In the genomic region with DNA sequence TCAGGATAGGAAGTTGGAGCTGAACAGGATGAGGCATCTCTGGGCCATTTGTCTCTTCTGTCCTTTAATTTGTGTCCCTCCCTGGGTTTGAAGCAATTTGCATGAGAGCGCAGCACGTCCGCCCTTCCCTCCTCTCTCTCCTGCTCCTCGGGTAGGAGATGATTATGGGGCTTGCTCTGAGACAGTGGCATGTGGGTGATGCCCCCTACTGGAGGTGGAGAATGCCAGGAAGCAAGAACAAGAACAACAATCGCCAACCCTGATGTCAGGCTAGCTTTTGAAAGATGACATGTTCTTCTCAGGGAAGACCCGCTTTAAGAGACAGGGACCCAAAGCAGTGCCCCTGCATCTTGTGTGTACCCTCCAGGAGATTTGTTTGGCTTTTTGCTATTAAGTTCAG, we compare ENCODE assay signal across 1 cellular context.
TF ChIP-seq lines count a peak whose summit lies in the region.

No MANE protein-coding gene starts in this region.

TF ChIP-seq in GM12878, 131 proteins besides CTCF, POLR2A, EP300 and RAD21 (continued from another document):
- TF ChIP-seq, protein P1, sequence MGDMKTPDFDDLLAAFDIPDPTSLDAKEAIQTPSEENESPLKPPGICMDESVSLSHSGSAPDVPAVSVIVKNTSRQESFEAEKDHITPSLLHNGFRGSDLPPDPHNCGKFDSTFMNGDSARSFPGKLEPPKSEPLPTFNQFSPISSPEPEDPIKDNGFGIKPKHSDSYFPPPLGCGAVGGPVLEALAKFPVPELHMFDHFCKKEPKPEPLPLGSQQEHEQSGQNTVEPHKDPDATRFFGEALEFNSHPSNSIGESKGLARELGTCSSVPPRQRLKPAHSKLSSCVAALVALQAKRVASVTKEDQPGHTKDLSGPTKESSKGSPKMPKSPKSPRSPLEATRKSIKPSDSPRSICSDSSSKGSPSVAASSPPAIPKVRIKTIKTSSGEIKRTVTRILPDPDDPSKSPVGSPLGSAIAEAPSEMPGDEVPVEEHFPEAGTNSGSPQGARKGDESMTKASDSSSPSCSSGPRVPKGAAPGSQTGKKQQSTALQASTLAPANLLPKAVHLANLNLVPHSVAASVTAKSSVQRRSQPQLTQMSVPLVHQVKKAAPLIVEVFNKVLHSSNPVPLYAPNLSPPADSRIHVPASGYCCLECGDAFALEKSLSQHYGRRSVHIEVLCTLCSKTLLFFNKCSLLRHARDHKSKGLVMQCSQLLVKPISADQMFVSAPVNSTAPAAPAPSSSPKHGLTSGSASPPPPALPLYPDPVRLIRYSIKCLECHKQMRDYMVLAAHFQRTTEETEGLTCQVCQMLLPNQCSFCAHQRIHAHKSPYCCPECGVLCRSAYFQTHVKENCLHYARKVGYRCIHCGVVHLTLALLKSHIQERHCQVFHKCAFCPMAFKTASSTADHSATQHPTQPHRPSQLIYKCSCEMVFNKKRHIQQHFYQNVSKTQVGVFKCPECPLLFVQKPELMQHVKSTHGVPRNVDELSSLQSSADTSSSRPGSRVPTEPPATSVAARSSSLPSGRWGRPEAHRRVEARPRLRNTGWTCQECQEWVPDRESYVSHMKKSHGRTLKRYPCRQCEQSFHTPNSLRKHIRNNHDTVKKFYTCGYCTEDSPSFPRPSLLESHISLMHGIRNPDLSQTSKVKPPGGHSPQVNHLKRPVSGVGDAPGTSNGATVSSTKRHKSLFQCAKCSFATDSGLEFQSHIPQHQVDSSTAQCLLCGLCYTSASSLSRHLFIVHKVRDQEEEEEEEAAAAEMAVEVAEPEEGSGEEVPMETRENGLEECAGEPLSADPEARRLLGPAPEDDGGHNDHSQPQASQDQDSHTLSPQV (IDR thresholded peaks at IDR 0.05) = no peak
- TF ChIP-seq, protein P2, sequence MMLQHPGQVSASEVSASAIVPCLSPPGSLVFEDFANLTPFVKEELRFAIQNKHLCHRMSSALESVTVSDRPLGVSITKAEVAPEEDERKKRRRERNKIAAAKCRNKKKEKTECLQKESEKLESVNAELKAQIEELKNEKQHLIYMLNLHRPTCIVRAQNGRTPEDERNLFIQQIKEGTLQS (IDR thresholded peaks at IDR 0.05; ENCODE audit: borderline replicate concordance, extremely low read depth, low read depth, low read length) = no peak
- no peak for TF ChIP-seq HDAC6 (IDR thresholded peaks at IDR 0.05; ENCODE audit: unreplicated experiment)
- no peak for TF ChIP-seq ZNF384 (IDR thresholded peaks at IDR 0.05; ENCODE audit: borderline replicate concordance, low read depth, low read length)
- no peak for TF ChIP-seq CHD2 (IDR thresholded peaks at IDR 0.05; ENCODE audit: borderline replicate concordance, low read depth, low read length)
- no peak for TF ChIP-seq EGR1 (IDR thresholded peaks at IDR 0.05; ENCODE audit: borderline replicate concordance in 1 of 2, low read depth in 2 of 2, low read length in 2 of 2)
- TF ChIP-seq, protein P3, sequence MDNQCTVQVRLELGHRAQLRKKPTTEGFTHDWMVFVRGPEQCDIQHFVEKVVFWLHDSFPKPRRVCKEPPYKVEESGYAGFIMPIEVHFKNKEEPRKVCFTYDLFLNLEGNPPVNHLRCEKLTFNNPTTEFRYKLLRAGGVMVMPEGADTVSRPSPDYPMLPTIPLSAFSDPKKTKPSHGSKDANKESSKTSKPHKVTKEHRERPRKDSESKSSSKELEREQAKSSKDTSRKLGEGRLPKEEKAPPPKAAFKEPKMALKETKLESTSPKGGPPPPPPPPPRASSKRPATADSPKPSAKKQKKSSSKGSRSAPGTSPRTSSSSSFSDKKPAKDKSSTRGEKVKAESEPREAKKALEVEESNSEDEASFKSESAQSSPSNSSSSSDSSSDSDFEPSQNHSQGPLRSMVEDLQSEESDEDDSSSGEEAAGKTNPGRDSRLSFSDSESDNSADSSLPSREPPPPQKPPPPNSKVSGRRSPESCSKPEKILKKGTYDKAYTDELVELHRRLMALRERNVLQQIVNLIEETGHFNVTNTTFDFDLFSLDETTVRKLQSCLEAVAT (IDR thresholded peaks at IDR 0.05) = no peak
- TF ChIP-seq, protein P4, sequence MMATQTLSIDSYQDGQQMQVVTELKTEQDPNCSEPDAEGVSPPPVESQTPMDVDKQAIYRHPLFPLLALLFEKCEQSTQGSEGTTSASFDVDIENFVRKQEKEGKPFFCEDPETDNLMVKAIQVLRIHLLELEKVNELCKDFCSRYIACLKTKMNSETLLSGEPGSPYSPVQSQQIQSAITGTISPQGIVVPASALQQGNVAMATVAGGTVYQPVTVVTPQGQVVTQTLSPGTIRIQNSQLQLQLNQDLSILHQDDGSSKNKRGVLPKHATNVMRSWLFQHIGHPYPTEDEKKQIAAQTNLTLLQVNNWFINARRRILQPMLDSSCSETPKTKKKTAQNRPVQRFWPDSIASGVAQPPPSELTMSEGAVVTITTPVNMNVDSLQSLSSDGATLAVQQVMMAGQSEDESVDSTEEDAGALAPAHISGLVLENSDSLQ (IDR thresholded peaks at IDR 0.05) = no peak
- TF ChIP-seq, protein P5, sequence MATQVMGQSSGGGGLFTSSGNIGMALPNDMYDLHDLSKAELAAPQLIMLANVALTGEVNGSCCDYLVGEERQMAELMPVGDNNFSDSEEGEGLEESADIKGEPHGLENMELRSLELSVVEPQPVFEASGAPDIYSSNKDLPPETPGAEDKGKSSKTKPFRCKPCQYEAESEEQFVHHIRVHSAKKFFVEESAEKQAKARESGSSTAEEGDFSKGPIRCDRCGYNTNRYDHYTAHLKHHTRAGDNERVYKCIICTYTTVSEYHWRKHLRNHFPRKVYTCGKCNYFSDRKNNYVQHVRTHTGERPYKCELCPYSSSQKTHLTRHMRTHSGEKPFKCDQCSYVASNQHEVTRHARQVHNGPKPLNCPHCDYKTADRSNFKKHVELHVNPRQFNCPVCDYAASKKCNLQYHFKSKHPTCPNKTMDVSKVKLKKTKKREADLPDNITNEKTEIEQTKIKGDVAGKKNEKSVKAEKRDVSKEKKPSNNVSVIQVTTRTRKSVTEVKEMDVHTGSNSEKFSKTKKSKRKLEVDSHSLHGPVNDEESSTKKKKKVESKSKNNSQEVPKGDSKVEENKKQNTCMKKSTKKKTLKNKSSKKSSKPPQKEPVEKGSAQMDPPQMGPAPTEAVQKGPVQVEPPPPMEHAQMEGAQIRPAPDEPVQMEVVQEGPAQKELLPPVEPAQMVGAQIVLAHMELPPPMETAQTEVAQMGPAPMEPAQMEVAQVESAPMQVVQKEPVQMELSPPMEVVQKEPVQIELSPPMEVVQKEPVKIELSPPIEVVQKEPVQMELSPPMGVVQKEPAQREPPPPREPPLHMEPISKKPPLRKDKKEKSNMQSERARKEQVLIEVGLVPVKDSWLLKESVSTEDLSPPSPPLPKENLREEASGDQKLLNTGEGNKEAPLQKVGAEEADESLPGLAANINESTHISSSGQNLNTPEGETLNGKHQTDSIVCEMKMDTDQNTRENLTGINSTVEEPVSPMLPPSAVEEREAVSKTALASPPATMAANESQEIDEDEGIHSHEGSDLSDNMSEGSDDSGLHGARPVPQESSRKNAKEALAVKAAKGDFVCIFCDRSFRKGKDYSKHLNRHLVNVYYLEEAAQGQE (IDR thresholded peaks at IDR 0.05; ENCODE audit: low read depth, low read length) = no peak
- no peak for TF ChIP-seq EED (IDR thresholded peaks at IDR 0.05; ENCODE audit: low read depth)
- no peak for TF ChIP-seq WRNIP1 (IDR thresholded peaks at IDR 0.05; ENCODE audit: borderline replicate concordance, low read depth, low read length)
- no peak for TF ChIP-seq BHLHE40 (IDR thresholded peaks at IDR 0.05; ENCODE audit: borderline replicate concordance in 1 of 2, low read depth in 2 of 2, low read length in 1 of 2)
- TF ChIP-seq, protein P6, sequence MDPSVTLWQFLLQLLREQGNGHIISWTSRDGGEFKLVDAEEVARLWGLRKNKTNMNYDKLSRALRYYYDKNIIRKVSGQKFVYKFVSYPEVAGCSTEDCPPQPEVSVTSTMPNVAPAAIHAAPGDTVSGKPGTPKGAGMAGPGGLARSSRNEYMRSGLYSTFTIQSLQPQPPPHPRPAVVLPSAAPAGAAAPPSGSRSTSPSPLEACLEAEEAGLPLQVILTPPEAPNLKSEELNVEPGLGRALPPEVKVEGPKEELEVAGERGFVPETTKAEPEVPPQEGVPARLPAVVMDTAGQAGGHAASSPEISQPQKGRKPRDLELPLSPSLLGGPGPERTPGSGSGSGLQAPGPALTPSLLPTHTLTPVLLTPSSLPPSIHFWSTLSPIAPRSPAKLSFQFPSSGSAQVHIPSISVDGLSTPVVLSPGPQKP (IDR thresholded peaks at IDR 0.05; ENCODE audit: low read depth, low read length) = no peak
- TF ChIP-seq, protein P7, sequence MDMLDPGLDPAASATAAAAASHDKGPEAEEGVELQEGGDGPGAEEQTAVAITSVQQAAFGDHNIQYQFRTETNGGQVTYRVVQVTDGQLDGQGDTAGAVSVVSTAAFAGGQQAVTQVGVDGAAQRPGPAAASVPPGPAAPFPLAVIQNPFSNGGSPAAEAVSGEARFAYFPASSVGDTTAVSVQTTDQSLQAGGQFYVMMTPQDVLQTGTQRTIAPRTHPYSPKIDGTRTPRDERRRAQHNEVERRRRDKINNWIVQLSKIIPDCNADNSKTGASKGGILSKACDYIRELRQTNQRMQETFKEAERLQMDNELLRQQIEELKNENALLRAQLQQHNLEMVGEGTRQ (IDR thresholded peaks at IDR 0.05; ENCODE audit: borderline replicate concordance, low read depth, low read length) = no peak
